14 cellular contexts compared by ENCODE assay signal in genomic region chr20:37915800-37916570, GRCh38. TPM values are rescaled to one million over a fixed set of nuclear protein-coding genes. Genes with fewer than 3 reads are reported as not detected.
DNase-seq lines count a peak whose midpoint lies in the region; ATAC-seq and TF ChIP-seq lines count a peak whose summit lies in the region.
"Had no signal": no experiment of that assay in that cellular context is flagged by ENCODE, and none has a peak within 500 bp of the region (broad histone marks: within the 10 kb centered on the region; RNA-seq: fewer than 3 reads in every experiment).

No MANE protein-coding gene starts in this region.

- intact Hi-C loops in left ventricle myocardium inferior (cut with micrococcal nuclease) = no loop called here

- no peak overlapping the region for H2AFZ ChIP-seq in osteoblast (ENCODE audit: low read length)

- H3K4me2 ChIP-seq in osteoblast (ENCODE audit: insufficient read depth, low read length) = peak overlapping the region; percentile 23

- no peaks in the 10 kb centered on the region for H3K36me3 ChIP-seq in HEK293 (ENCODE audit: control insufficient read depth in 2 of 2, insufficient read depth in 1 of 2, low read length in 2 of 2)
- H3K36me3 ChIP-seq in left ventricle myocardium inferior = no peaks in the 10 kb centered on the region
- H3K36me3 ChIP-seq in osteoblast (ENCODE audit: insufficient read depth, low read length) = no peaks in the 10 kb centered on the region
- H3K36me3 ChIP-seq: prostate gland had no signal

- H3K4me3 ChIP-seq in HEK293 (ENCODE audit: low read depth, low read length) = no peak overlapping the region
- no peak overlapping the region for H3K4me3 ChIP-seq in left ventricle myocardium inferior
- H3K4me3 ChIP-seq in osteoblast (ENCODE audit: insufficient read depth, low read length) = no peak overlapping the region
- H3K4me3 ChIP-seq: prostate gland had no signal

- H3K9me3 ChIP-seq in HEK293 (ENCODE audit: control insufficient read depth, insufficient read depth, low read depth, low read length) (no peaks in the 10 kb centered on the region), left ventricle myocardium inferior (replicated peaks) (no peaks in the 10 kb centered on the region), osteoblast (ENCODE audit: low read depth, low read length) (no peaks in the 10 kb centered on the region)
- H3K9me3 ChIP-seq: prostate gland had no signal

- POLR2A ChIA-PET in HEK293 (lab: Yijun Ruan, JAX) = no interaction called here

- TF ChIP-seq CTCF in HEK293 (tag by site-specific recombination; IDR thresholded peaks at IDR 0.05) (no peak), left ventricle myocardium inferior (IDR thresholded peaks at IDR 0.05; ENCODE audit: borderline replicate concordance) (no peak), osteoblast (IDR thresholded peaks at IDR 0.05; ENCODE audit: extremely low read depth, low read depth, low read length) (no peak)

- no peaks in the 10 kb centered on the region for H3K79me2 ChIP-seq in osteoblast (ENCODE audit: insufficient read depth, low read length)

- ATAC-seq in HG03442 (IDR thresholded peaks at IDR 0.05; ENCODE audit: unreplicated experiment) = no peak

- CTCF ChIA-PET in HEK293 (lab: Yijun Ruan, JAX) = interaction anchor here (2.2 kb wide), 1 partner anchor 305 kb away, joined by 6 read pairs; no protein-coding TSS in a partner anchor

- peaks cover 99% of the 10 kb centered on the region for H3K27me3 ChIP-seq in left ventricle myocardium inferior (ENCODE audit: low read depth)
- H3K27me3 ChIP-seq in osteoblast (ENCODE audit: insufficient read depth, low read length) = peaks cover 95% of the 10 kb centered on the region

- H3K27ac ChIP-seq in HEK293 (ENCODE audit: extremely low read depth, low read depth, low read length) (no peak overlapping the region), left ventricle myocardium inferior (replicated peaks) (no peak overlapping the region), osteoblast (ENCODE audit: low read depth, low read length) (no peak overlapping the region)
- H3K27ac ChIP-seq: epithelial cell of prostate had no signal

- H3K4me1 ChIP-seq in HEK293 (ENCODE audit: control insufficient read depth, insufficient read depth, low read length) = 0 out of 2 replicates have a peak, but pooled peaks cover 3% of the 10 kb centered on the region
- H3K4me1 ChIP-seq in left ventricle myocardium inferior = peaks cover 19% of the 10 kb centered on the region
- peaks cover 3% of the 10 kb centered on the region for H3K4me1 ChIP-seq in osteoblast (ENCODE audit: insufficient read depth, low read length)
- H3K4me1 ChIP-seq: prostate gland had no signal

- peak; percentile 66 for DNase-seq in NCI-H226
- peak; percentile 38 for DNase-seq in left ventricle myocardium inferior
- no peak for DNase-seq in osteoblast (ENCODE audit: insufficient read length, low spot score, missing footprints)
- DNase-seq in cortex of kidney (lab: John Stamatoyannopoulos, UW) = no peak
- no peak for DNase-seq in NCI-H1092 treated with DMSO at 0.1 percent for 48 hours (lab: John Stamatoyannopoulos, UW)
- DNase-seq: activated CD4-positive, alpha-beta T cell treated with anti-CD3 and anti-CD28 coated beads for 48 hours; activated naive CD8-positive, alpha-beta T cell treated with anti-CD3 and anti-CD28 coated beads, Interleukin-2, amount 10 ng/mL, durations not matched to agents 7 days and 5 days; DMS79 treated with DMSO at 0.1 percent for 48 hours; left cardiac atrium; NCI-H1436 had no signal

- peaks cover 15% of the 10 kb centered on the region for H4K20me1 ChIP-seq in osteoblast (ENCODE audit: insufficient read depth, low read length)

TF ChIP-seq in HEK293, 187 proteins besides CTCF, POLR2A, EP300 and RAD21 (continues in another document):
- TF ChIP-seq PRDM10 (tag by site-specific recombination; IDR thresholded peaks at IDR 0.05) (peak; percentile 13; the same call in 1 of the 2 replicates), ZNF121 (tag by site-specific recombination; IDR thresholded peaks at IDR 0.05) (peak; percentile 61; the same call in 1 of the 2 replicates), ZBTB17 (tag by site-specific recombination; IDR thresholded peaks at IDR 0.05) (peak; percentile 59; the same call in 1 of the 2 replicates), ZNF600 (tag by site-specific recombination; IDR thresholded peaks at IDR 0.05) (peak; percentile 84), KLF17 (tag by site-specific recombination; IDR thresholded peaks at IDR 0.05) (peak; percentile 62; the same call in 1 of the 2 replicates), ZNF398 (tag by site-specific recombination; IDR thresholded peaks at IDR 0.05) (peak; percentile 24; the same call in 1 of the 2 replicates), ZNF362 (tag by site-specific recombination; IDR thresholded peaks at IDR 0.05) (no peak), ZNF449 (tag by site-specific recombination; IDR thresholded peaks at IDR 0.05) (no peak), ZXDB (tag by site-specific recombination; IDR thresholded peaks at IDR 0.05) (no peak), SP2 (tag by site-specific recombination; IDR thresholded peaks at IDR 0.05) (peak; percentile 33), ZFHX2 (tag by site-specific recombination; conservative IDR thresholded peaks at IDR 0.05) (peak; percentile 97), ZNF510 (tag by site-specific recombination; IDR thresholded peaks at IDR 0.05; ENCODE audit: insufficient replicate concordance) (no peak)

RNA-seq across cellular contexts. Expression of gene VSTM2L, which starts 13.1 kb away (rescaled TPM):
- total RNA-seq in left ventricle myocardium inferior (50.3 TPM), osteoblast (2.5 and 2.9 TPM in 2 replicates)
- total RNA-seq: activated naive CD8-positive, alpha-beta T cell treated with anti-CD3 and anti-CD28 coated beads, Interleukin-2, amount 10 ng/mL, durations not matched to agents 7 days and 5 days had no signal

Comparison
In these comparisons a context has a peak if more than half of its experiments do, and no peak if none do; other contexts are left out.
1. DNase-seq: peak in NCI-H226 (single experiment) and left ventricle myocardium inferior (single experiment); none in osteoblast (single experiment), cortex of kidney (single experiment) and NCI-H1092 treated with DMSO at 0.1 percent for 48 hours (single experiment).
2. RNA of gene VSTM2L, which starts 13.1 kb away (total RNA-seq): 50.3 TPM in left ventricle myocardium inferior (single experiment); 2.5 to 2.9 TPM in osteoblast; every median in the first group is over 10 times any median in the second.